Comparison of ENCODE assay signal across 8 cellular contexts in the genomic region with DNA sequence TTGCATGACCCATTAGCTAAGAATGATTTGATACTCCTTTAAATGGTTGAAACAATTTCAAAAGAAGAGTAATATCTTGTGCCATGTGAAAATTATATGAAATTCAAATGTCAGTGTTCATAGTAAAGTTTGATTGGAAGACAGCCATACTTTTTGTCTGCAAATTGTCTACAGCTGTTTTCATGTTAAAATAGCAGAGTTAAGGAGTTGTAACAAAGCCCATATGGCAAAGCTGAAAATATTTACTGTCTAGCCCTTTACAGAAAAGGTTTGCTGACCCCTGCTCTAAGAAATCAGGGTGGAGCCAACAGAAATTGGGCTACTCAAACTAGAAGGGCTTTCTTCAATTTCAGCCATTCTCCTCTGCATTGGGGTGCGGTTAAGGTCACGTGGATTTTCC.
"Had no signal": no experiment of that assay in that cellular context is flagged by ENCODE, and none has a peak within 500 bp of the region (broad histone marks: within the 10 kb centered on the region; RNA-seq: fewer than 3 reads in every experiment).

No MANE protein-coding gene starts in this region.

- H3K9ac ChIP-seq: GM23248 had no signal

- H3K4me3 ChIP-seq: GM23248, HAP-1, K562 had no signal

- ATAC-seq: HCT116, K562 had no signal

- H2AFZ ChIP-seq: GM23248 had no signal

- H3K36me3 ChIP-seq: HAP-1 had no signal

- H3K4me1 ChIP-seq: HAP-1 had no signal

- DNase-seq: GM23248, GOT3, H7, HFFc6, IMR-90 had no signal

- H3K27ac ChIP-seq: GM23248 had no signal

- H3K9me3 ChIP-seq: HAP-1 had no signal
